ENCODE assay signal across 7 cellular contexts in the genomic region with DNA sequence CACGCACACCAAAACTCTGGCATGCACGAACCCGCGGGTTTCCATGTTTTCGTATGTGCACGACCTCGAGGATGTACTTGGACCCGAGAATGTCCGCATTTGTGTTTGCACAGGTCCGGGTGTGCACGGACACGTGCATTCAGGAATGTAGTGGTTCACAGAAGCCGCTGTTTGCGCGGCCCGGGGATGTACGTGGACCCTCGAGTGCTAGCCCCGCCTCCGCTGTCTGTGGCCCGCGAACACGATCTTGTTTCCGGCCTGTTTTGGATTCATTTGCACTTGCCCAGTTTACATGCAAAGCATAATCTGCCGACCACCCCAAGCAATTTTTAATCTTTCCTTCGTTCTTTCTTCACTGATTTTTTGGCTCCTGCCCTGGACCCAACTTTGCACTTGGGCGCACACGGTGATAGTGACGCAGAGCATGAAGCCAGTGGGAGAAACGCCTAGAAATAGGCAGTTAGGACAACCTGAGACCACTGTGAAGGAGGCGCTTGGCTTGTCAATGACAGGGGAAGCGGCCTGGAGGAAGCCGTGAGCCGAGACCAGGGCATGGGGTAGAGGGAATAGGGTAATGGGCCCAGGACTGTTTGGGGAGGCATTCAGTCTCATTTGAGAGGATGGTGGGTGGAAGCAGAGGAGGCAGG. TPM values are rescaled to one million over a fixed set of nuclear protein-coding genes. Genes with fewer than 3 reads are reported as not detected.
A peak's percentile ranks its signal among the peaks of the same experiment; 100 is the strongest.
DNase-seq lines count a peak whose midpoint lies in the region; TF ChIP-seq lines count a peak whose summit lies in the region.

No MANE protein-coding gene starts in this region.

- POLR2A ChIA-PET in HEK293T (lab: Yijun Ruan, JAX) = interaction anchor here (1.3 kb wide), 1 partner anchor 9 kb away, joined by 4 read pairs; no protein-coding TSS in a partner anchor

- H3K4me3 ChIP-seq in stomach = peak overlapping the region; percentile 43 to 50 (median 46)

- H3K9me3 Mint-ChIP-seq in activated T-helper 2 cell treated with anti-CD3 and anti-CD28 coated beads, Interferon-gamma antibody, Interleukin-2, Interleukin-4, amounts not matched to agents 10 μg/mL and 5 μg/mL and 100 μg/mL, durations not matched to agents 14 hours and 24 hours and 36 hours = no peaks in the 10 kb centered on the region
- no peaks in the 10 kb centered on the region for H3K9me3 Mint-ChIP-seq in immature natural killer cell

- CTCF ChIA-PET in HEK293T (lab: Yijun Ruan, JAX) = no interaction called here

- H3K36me3 ChIP-seq in stomach = no peaks in the 10 kb centered on the region

- peak overlapping the region; percentile 82 to 99 (median 96) for H3K27ac ChIP-seq in stomach

- TF ChIP-seq POLR2A in stomach (IDR thresholded peaks at IDR 0.05) = no peak

- TF ChIP-seq EP300 in stomach (IDR thresholded peaks at IDR 0.05) = no peak

- peaks cover 23 to 50% (median 48%) of the 10 kb centered on the region in 4 donors for H3K4me1 ChIP-seq in stomach

- H3K27me3 Mint-ChIP-seq in activated T-helper 2 cell treated with anti-CD3 and anti-CD28 coated beads, Interferon-gamma antibody, Interleukin-2, Interleukin-4, amounts not matched to agents 10 μg/mL and 5 μg/mL and 100 μg/mL, durations not matched to agents 14 hours and 24 hours and 36 hours (ENCODE audit: low read depth) = no peaks in the 10 kb centered on the region
- peaks cover 6 to 8% (median 7%) of the 10 kb centered on the region in 3 donors for H3K27me3 Mint-ChIP-seq in immature natural killer cell (ENCODE audit: low read depth in 3 of 3)

- DNase-seq in HEK293T (ENCODE audit: extremely low spot score) (no peak), immature natural killer cell (no peak), stomach (no peak), HPDE6-E6E7 (ENCODE audit: extremely low spot score) (no peak), DMS53 (lab: John Stamatoyannopoulos, UW) (no peak), retina (no peak)
- no peak for DNase-seq in activated T-helper 2 cell treated with anti-CD3 and anti-CD28 coated beads, Interferon-gamma antibody, Interleukin-2, Interleukin-4, amounts not matched to agents 10 μg/mL and 5 μg/mL and 100 μg/mL, durations not matched to agents 14 hours and 24 hours and 36 hours (ENCODE audit: low spot score)

- H3K9me3 ChIP-seq in stomach = no peaks in the 10 kb centered on the region

- H3K4me3 Mint-ChIP-seq in activated T-helper 2 cell treated with anti-CD3 and anti-CD28 coated beads, Interferon-gamma antibody, Interleukin-2, Interleukin-4, amounts not matched to agents 10 μg/mL and 5 μg/mL and 100 μg/mL, durations not matched to agents 14 hours and 24 hours and 36 hours (ENCODE audit: low read depth) = peak overlapping the region; percentile 60
- peak overlapping the region; percentile 76 to 84 (median 82) for H3K4me3 Mint-ChIP-seq in immature natural killer cell

- no peaks in the 10 kb centered on the region for H3K27me3 ChIP-seq in stomach

- TF ChIP-seq CTCF in stomach (IDR thresholded peaks at IDR 0.05) = no peak

- H3K27ac Mint-ChIP-seq in activated T-helper 2 cell treated with anti-CD3 and anti-CD28 coated beads, Interferon-gamma antibody, Interleukin-2, Interleukin-4, amounts not matched to agents 10 μg/mL and 5 μg/mL and 100 μg/mL, durations not matched to agents 14 hours and 24 hours and 36 hours = peak overlapping the region; percentile 87
- peak overlapping the region; percentile 76 to 96 (median 88) for H3K27ac Mint-ChIP-seq in immature natural killer cell

- intact Hi-C loops in activated T-helper 2 cell treated with anti-CD3 and anti-CD28 coated beads, Interferon-gamma antibody, Interleukin-2, Interleukin-4, amounts not matched to agents 10 μg/mL and 5 μg/mL and 100 μg/mL, durations not matched to agents 14 hours and 24 hours and 36 hours (cut with micrococcal nuclease) = loop anchor here (1.0 kb wide), 5 partner anchors 21 to 149 kb away; partner anchors contain the start of gene PDE6D
- intact Hi-C loops in stomach (cut with DNase I; ENCODE audit: low total_unique reads) = no loop called here

- H3K36me3 Mint-ChIP-seq in activated T-helper 2 cell treated with anti-CD3 and anti-CD28 coated beads, Interferon-gamma antibody, Interleukin-2, Interleukin-4, amounts not matched to agents 10 μg/mL and 5 μg/mL and 100 μg/mL, durations not matched to agents 14 hours and 24 hours and 36 hours (ENCODE audit: low read depth) = peaks cover 5% of the 10 kb centered on the region
- H3K36me3 Mint-ChIP-seq in immature natural killer cell = no peaks in the 10 kb centered on the region

- peaks cover 14% of the 10 kb centered on the region for H3K4me1 Mint-ChIP-seq in activated T-helper 2 cell treated with anti-CD3 and anti-CD28 coated beads, Interferon-gamma antibody, Interleukin-2, Interleukin-4, amounts not matched to agents 10 μg/mL and 5 μg/mL and 100 μg/mL, durations not matched to agents 14 hours and 24 hours and 36 hours (ENCODE audit: low read depth)
- peaks cover 31 to 38% of the 10 kb centered on the region in 2 donors for H3K4me1 Mint-ChIP-seq in immature natural killer cell

- 72 to 94% (median 90%) methylated on average over 34 of the region's 34 CpGs for WGBS in stomach, 5 donors

TF ChIP-seq in HEK293T, 16 proteins besides CTCF, POLR2A, EP300 and RAD21:
- TF ChIP-seq ARNT (IDR thresholded peaks at IDR 0.05) (no peak), FOXM1 (IDR thresholded peaks at IDR 0.05; ENCODE audit: borderline replicate concordance) (no peak), LEF1 (IDR thresholded peaks at IDR 0.05; ENCODE audit: borderline replicate concordance) (no peak), FOXA1 (IDR thresholded peaks at IDR 0.05) (no peak), L3MBTL2 (conservative IDR thresholded peaks at IDR 0.05) (peak; percentile 39; the same call in 1 of the 2 replicates), SUZ12 (IDR thresholded peaks at IDR 0.05) (no peak), BHLHE40 (IDR thresholded peaks at IDR 0.05; ENCODE audit: borderline replicate concordance) (no peak)
- TF ChIP-seq, protein P1, sequence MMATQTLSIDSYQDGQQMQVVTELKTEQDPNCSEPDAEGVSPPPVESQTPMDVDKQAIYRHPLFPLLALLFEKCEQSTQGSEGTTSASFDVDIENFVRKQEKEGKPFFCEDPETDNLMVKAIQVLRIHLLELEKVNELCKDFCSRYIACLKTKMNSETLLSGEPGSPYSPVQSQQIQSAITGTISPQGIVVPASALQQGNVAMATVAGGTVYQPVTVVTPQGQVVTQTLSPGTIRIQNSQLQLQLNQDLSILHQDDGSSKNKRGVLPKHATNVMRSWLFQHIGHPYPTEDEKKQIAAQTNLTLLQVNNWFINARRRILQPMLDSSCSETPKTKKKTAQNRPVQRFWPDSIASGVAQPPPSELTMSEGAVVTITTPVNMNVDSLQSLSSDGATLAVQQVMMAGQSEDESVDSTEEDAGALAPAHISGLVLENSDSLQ (IDR thresholded peaks at IDR 0.05) = no peak

RNA-seq across cellular contexts. Expression of gene PTMA, which starts 45.4 kb away (rescaled TPM):
- total RNA-seq in activated T-helper 2 cell treated with anti-CD3 and anti-CD28 coated beads, Interferon-gamma antibody, Interleukin-2, Interleukin-4, amounts not matched to agents 10 μg/mL and 5 μg/mL and 100 μg/mL, durations not matched to agents 14 hours and 24 hours and 36 hours = 2,151 and 2,259 TPM in 2 replicates
- polyA plus RNA-seq in immature natural killer cell = 1,000 to 10,000 TPM in 2 of 3 donors, 100 to 1,000 TPM in 1; 953 to 2,361 (median 1,987) TPM
- total RNA-seq in stomach = 1,000 to 10,000 TPM in 1 of 5 donors, 100 to 1,000 TPM in 4; 244 to 1,175 (median 701) TPM
- 1,000 to 10,000 TPM; 1,451 to 2,006 (median 1,527) TPM for polyA plus RNA-seq in stomach
